11 cellular contexts compared by ENCODE assay signal in the genomic region with DNA sequence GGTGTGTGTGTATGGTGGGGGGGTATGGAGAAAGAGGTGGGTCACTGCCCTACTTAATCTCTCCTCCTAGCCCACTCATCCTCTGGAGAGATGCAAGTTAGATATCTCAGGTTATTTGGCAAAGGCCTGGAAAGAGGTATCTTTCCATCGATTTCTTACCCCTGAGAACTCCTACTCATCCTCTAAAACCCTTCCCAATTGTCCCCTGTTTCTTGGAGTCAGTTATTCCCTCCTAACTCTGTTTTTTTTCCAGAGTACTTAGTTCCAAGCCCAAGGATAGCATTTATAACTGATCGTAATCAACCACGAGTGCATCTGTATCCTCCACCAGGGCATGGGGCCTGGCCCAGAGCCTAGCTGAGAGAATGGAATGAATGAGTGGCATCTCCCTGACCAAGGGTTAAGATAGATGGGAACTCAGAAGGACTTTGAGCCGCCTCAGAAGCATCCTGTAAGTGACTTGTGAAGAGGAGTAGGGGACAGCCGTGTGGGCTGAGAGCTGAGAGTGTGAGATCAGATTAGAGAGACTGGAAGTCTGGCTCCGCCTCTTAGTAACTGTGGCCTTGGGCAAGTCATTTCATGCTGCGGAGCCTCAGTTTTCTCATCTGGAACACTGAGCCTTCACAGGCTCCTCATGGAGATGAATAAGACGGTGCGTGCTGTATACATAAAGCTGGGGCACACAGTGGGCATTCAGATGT. TPM values are rescaled to one million over a fixed set of nuclear protein-coding genes. Genes with fewer than 3 reads are reported as not detected.
DNase-seq lines count a peak whose midpoint lies in the region; ATAC-seq lines count a peak whose summit lies in the region.
"Had no signal": no experiment of that assay in that cellular context is flagged by ENCODE, and none has a peak within 500 bp of the region (broad histone marks: within the 10 kb centered on the region; RNA-seq: fewer than 3 reads in every experiment).

No MANE protein-coding gene starts in this region.

- peak overlapping the region; percentile 75 for H3K4me3 Mint-ChIP-seq in activated naive CD8-positive, alpha-beta T cell treated with anti-CD3 and anti-CD28 coated beads for 36 hours

- DNase-seq in T-helper 1 cell (peak in 4 of 5 donors; percentile 33 to 81 (median 53)), SHP77 treated with DMSO at 0.1 percent for 48 hours (lab: John Stamatoyannopoulos, UW) (no peak)
- peak; percentile 76 to 85 for DNase-seq in activated CD4-positive, alpha-beta T cell treated with anti-CD3 and anti-CD28 coated beads, Interleukin-2, amount 50 U/mL, for 48 hours
- DNase-seq in activated naive CD8-positive, alpha-beta T cell treated with anti-CD3 and anti-CD28 coated beads for 36 hours, result peak; percentile 67
- DNase-seq in stimulated activated CD4-positive, alpha-beta T cell treated with anti-CD3 and anti-CD28 coated beads, Interleukin-4, amount 100 ng/mL, for 4 hours, result peak; percentile 53 to 73
- DNase-seq: NCI-H1092 treated with DMSO at 0.1 percent for 48 hours, NCI-H446 treated with DMSO at 0.1 percent for 48 hours, thyroid gland had no signal

- H3K27ac Mint-ChIP-seq in activated naive CD8-positive, alpha-beta T cell treated with anti-CD3 and anti-CD28 coated beads for 36 hours, result peak overlapping the region; percentile 93

- peaks cover 63% of the 10 kb centered on the region for H3K36me3 Mint-ChIP-seq in activated naive CD8-positive, alpha-beta T cell treated with anti-CD3 and anti-CD28 coated beads for 36 hours

- peaks cover 85% of the 10 kb centered on the region for H3K4me1 Mint-ChIP-seq in activated naive CD8-positive, alpha-beta T cell treated with anti-CD3 and anti-CD28 coated beads for 36 hours

- no peaks in the 10 kb centered on the region for H3K27me3 Mint-ChIP-seq in activated naive CD8-positive, alpha-beta T cell treated with anti-CD3 and anti-CD28 coated beads for 36 hours

- H3K9me3 Mint-ChIP-seq in activated naive CD8-positive, alpha-beta T cell treated with anti-CD3 and anti-CD28 coated beads for 36 hours, result no peaks in the 10 kb centered on the region

- ATAC-seq in HG02884 (IDR thresholded peaks at IDR 0.05; ENCODE audit: unreplicated experiment) (no peak), HG03159 (IDR thresholded peaks at IDR 0.05; ENCODE audit: unreplicated experiment) (no peak)
- ATAC-seq: esophagus mucosa had no signal

RNA-seq across cellular contexts. Expression of a gene that starts 16.2 kb away (rescaled TPM):
- total RNA-seq in activated naive CD8-positive, alpha-beta T cell treated with anti-CD3 and anti-CD28 coated beads for 36 hours, result 100 to 1,000 TPM; 167 to 169 TPM

RNA-seq across cellular contexts. Expression of a gene that starts 35.8 kb away (rescaled TPM):
- 1 to 10 TPM; 6.3 to 6.9 TPM for total RNA-seq in activated naive CD8-positive, alpha-beta T cell treated with anti-CD3 and anti-CD28 coated beads for 36 hours
